Comparison of ENCODE assay signal across 21 cellular contexts in genomic region chr16:1381655-1382406, GRCh38. TPM values are rescaled to one million over a fixed set of nuclear protein-coding genes. Genes with fewer than 3 reads are reported as not detected.
"Had no signal": no experiment of that assay in that cellular context is flagged by ENCODE, and none has a peak within 500 bp of the region (broad histone marks: within the 10 kb centered on the region; RNA-seq: fewer than 3 reads in every experiment).

No MANE protein-coding gene starts in this region.

- H3K27me3 ChIP-seq: esophagus squamous epithelium, pancreas, right lobe of liver, tibial nerve, upper lobe of right lung, uterus had no signal

- H3K9me3 ChIP-seq: esophagus squamous epithelium, lower lobe of right lung, neutrophil, pancreas, right lobe of liver, thoracic aorta, tibial nerve, upper lobe of right lung, uterus had no signal

- H3K27ac ChIP-seq: esophagus squamous epithelium, lower lobe of right lung, neutrophil, pancreas, right lobe of liver, thoracic aorta, tibial nerve, upper lobe of right lung, uterus had no signal

- H3K36me3 ChIP-seq: pancreas, uterus had no signal

- H3K4me3 ChIP-seq: esophagus squamous epithelium, lower lobe of right lung, pancreas, right lobe of liver, thoracic aorta, tibial nerve, upper lobe of right lung, uterus had no signal

- DNase-seq: cortex of kidney; effector memory CD8-positive, alpha-beta T cell; erythroblast; esophagus squamous epithelium; left ventricle myocardium superior; lower lobe of right lung; naive thymus-derived CD8-positive, alpha-beta T cell; pancreas; right lobe of liver; small intestine; stimulated activated CD4-positive, alpha-beta T cell treated with anti-CD3 and anti-CD28 coated beads, Interleukin-15, amount 100 ng/mL, for 24 hours; stimulated activated CD4-positive, alpha-beta T cell treated with anti-CD3 and anti-CD28 coated beads, Interleukin-2, amount 100 ng/mL, for 48 hours; stimulated activated naive B cell treated with anti-CD40 and anti-IgM and Interleukin-4, amounts not matched to agents 10 μg/mL and 1 μg/mL and 100 μg/mL, for 72 hours; upper lobe of right lung; uterus had no signal

- FAIRE-seq: endometrium, frontal cortex, keratinocyte, pancreas, small intestine had no signal

- ATAC-seq: effector memory CD8-positive, alpha-beta T cell; left ventricle myocardium superior; lower lobe of right lung; naive thymus-derived CD8-positive, alpha-beta T cell; pancreas; right lobe of liver; stimulated activated naive B cell treated with anti-CD40 and anti-IgM and Interleukin-4, amounts not matched to agents 10 μg/mL and 1 μg/mL and 100 μg/mL, for 72 hours; upper lobe of right lung had no signal

RNA-seq across cellular contexts. Expression of gene BAIAP3, which starts 48.4 kb away (rescaled TPM):
- polyA plus RNA-seq: keratinocyte had no signal
